14 cellular contexts compared by ENCODE assay signal in genomic region chrX:23884427-23885024, GRCh38. TPM values are rescaled to one million over a fixed set of nuclear protein-coding genes. Genes with fewer than 3 reads are reported as not detected.
DNase-seq lines count a peak whose midpoint lies in the region; ATAC-seq and TF ChIP-seq lines count a peak whose summit lies in the region.
"Had no signal": no experiment of that assay in that cellular context is flagged by ENCODE, and none has a peak within 500 bp of the region (broad histone marks: within the 10 kb centered on the region; RNA-seq: fewer than 3 reads in every experiment).

No MANE protein-coding gene starts in this region.

- no peaks in the 10 kb centered on the region for H3K27me3 ChIP-seq in mammary epithelial cell (ENCODE audit: insufficient read depth, low read length)

- dilution Hi-C loops in mammary epithelial cell (cut with HindIII; ENCODE audit: low sequenced_read_pairs) = no loop called here

- H3K4me1 ChIP-seq in mammary epithelial cell (ENCODE audit: insufficient read depth, low read length) = peaks cover 20% of the 10 kb centered on the region

- CTCF ChIA-PET in mammary epithelial cell (lab: Charles Lee; ENCODE audit: low non-redundant PET) = no interaction called here

- no peaks in the 10 kb centered on the region for H3K36me3 ChIP-seq in mammary epithelial cell (ENCODE audit: insufficient read depth, low read length)

- WGBS in mammary epithelial cell (ENCODE audit: low coverage, missing lambda C conversion rate) = 44% methylated on average over 4 of the region's 4 CpGs

- H3K9ac ChIP-seq in mammary epithelial cell (ENCODE audit: insufficient read depth, low read length) = no peak overlapping the region

- BruUV-seq in mammary epithelial cell (replicated peaks; lab: Mats Ljungman, UMichigan) = no TSS peak

- no peak overlapping the region for H3K4me3 ChIP-seq in mammary epithelial cell (replicated peaks in 1 of 3; ENCODE audit: insufficient read depth in 1 of 3, low read depth in 2 of 3, low read length in 3 of 3)

- H4K20me1 ChIP-seq in mammary epithelial cell (ENCODE audit: insufficient read depth, low read length) = no peaks in the 10 kb centered on the region

- no peaks in the 10 kb centered on the region for H3K9me3 ChIP-seq in mammary epithelial cell (replicated peaks; ENCODE audit: insufficient read depth, low read length)

- no peak for ATAC-seq in HG03108 (IDR thresholded peaks at IDR 0.05; ENCODE audit: unreplicated experiment)

- TF ChIP-seq CTCF in mammary epithelial cell (conservative IDR thresholded peaks at IDR 0.05 in 1 of 2, IDR thresholded peaks at IDR 0.05 in 1 of 2; ENCODE audit: extremely low read depth in 1 of 2, insufficient read depth in 1 of 2, low read depth in 1 of 2, low read length in 2 of 2) = no peak

- no peak overlapping the region for H2AFZ ChIP-seq in mammary epithelial cell (ENCODE audit: low read depth, low read length)

- in situ Hi-C loops in mammary epithelial cell (cut with MboI; ENCODE audit: low sequenced_read_pairs in 2 of 2) = no loop called here

- no peak overlapping the region for H3K4me2 ChIP-seq in mammary epithelial cell (ENCODE audit: insufficient read depth, low read depth, low read length)

- no peaks in the 10 kb centered on the region for H3K79me2 ChIP-seq in mammary epithelial cell (ENCODE audit: insufficient read depth, low read length)

- peak overlapping the region; percentile 49 for H3K27ac ChIP-seq in mammary epithelial cell (ENCODE audit: insufficient read depth, low read depth, low read length)

- DNase-seq in EH (ENCODE audit: low read depth) = peak; percentile 82
- DNase-seq in MV-4-11 (lab: John Stamatoyannopoulos, UW) = peak; percentile 53
- DNase-seq in mammary epithelial cell = peak; percentile 34
- peak; percentile 23 for DNase-seq in myocyte (ENCODE audit: low read depth)
- DNase-seq in HuH-7 (ENCODE audit: low spot score) = no peak
- no peak for DNase-seq in NCI-H128 (lab: John Stamatoyannopoulos, UW; ENCODE audit: unreplicated experiment)
- no peak for DNase-seq in NCI-H1105 treated with DMSO at 0.1 percent for 48 hours (lab: John Stamatoyannopoulos, UW)
- DNase-seq: activated CD4-positive, CD25-positive, alpha-beta regulatory T cell treated with anti-CD3 and anti-CD28 coated beads, Interleukin-2, amount 50 U/mL, for 72 hours; CD4-positive, alpha-beta T cell; KG1; stimulated activated CD4-positive, alpha-beta T cell treated with anti-CD3 and anti-CD28 coated beads, Interleukin-1b, Interleukin-23, amount 100 ng/mL, for 48 hours; stimulated activated naive CD4-positive, alpha-beta T cell had no signal

- intact Hi-C loops in mammary epithelial cell (cut with micrococcal nuclease) = no loop called here

RNA-seq across cellular contexts. Expression of gene APOO, which starts 23.2 kb away (rescaled TPM):
- total RNA-seq in mammary epithelial cell (10 to 100 TPM in 1 of 2 donors, 1 to 10 TPM in 1; 7.2 to 37.9 TPM), myocyte (19.6 and 25.6 TPM in 2 replicates)
- 16.0 TPM for polyA plus RNA-seq in mammary epithelial cell
- polyA minus RNA-seq in mammary epithelial cell = 24.3 TPM
- polyA plus RNA-seq in myocyte (2012) = 17.9 TPM

RNA-seq across cellular contexts. Expression of gene CXorf58, which starts 23.3 kb away (rescaled TPM):
- total RNA-seq in mammary epithelial cell = under 1 TPM in 1 of 2 donors, not detected in 1; 0.17 TPM
- 0.07 TPM for polyA plus RNA-seq in mammary epithelial cell
- not detected for polyA minus RNA-seq in mammary epithelial cell
- total RNA-seq in myocyte = 0.16 TPM in 1 of 2 replicates, not detected in the other
- polyA plus RNA-seq in myocyte (2012) = not detected
- total RNA-seq: CD4-positive, alpha-beta T cell; omental fat pad had no signal

Comparison
In these comparisons a context has a peak if more than half of its experiments do, and no peak if none do; other contexts are left out.
1. DNase-seq: peak in EH (single experiment), MV-4-11 (single experiment), mammary epithelial cell (single experiment) and myocyte (single experiment); none in HuH-7 (single experiment), NCI-H128 (single experiment) and NCI-H1105 treated with DMSO at 0.1 percent for 48 hours (single experiment).